In the genomic region with DNA sequence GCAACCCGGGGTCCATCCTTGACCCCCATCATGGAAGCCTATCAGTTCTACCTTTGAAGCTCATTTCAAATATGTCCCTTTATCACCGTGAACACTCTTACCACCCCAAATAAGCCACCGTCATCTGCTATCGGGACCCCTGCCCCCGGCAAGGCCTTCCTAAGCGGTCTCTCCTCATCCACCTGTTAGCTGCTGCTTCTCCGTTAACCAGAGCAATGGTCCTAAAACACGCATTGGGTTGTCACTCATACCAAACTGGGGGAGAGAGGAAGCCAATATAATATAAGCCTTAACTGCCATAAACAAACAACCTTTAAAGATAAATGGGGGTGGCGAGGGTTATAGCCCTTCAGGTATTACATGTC, we compare ENCODE assay signal across 1 cellular context.
TF ChIP-seq lines count a peak whose summit lies in the region.

No MANE protein-coding gene starts in this region.

TF ChIP-seq in K562, 482 proteins besides CTCF, POLR2A, EP300 and RAD21:
- no peak for TF ChIP-seq NRF1 (conservative IDR thresholded peaks at IDR 0.05 in 1 of 2, IDR thresholded peaks at IDR 0.05 in 1 of 2)
- TF ChIP-seq, protein P1, sequence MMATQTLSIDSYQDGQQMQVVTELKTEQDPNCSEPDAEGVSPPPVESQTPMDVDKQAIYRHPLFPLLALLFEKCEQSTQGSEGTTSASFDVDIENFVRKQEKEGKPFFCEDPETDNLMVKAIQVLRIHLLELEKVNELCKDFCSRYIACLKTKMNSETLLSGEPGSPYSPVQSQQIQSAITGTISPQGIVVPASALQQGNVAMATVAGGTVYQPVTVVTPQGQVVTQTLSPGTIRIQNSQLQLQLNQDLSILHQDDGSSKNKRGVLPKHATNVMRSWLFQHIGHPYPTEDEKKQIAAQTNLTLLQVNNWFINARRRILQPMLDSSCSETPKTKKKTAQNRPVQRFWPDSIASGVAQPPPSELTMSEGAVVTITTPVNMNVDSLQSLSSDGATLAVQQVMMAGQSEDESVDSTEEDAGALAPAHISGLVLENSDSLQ (IDR thresholded peaks at IDR 0.05) = peak; percentile 53; the same call in 1 of the 2 replicates
